Comparison of ENCODE assay signal across 28 cellular contexts in genomic region chr6:77416839-77417238, GRCh38. TPM values are rescaled to one million over a fixed set of nuclear protein-coding genes. Genes with fewer than 3 reads are reported as not detected.
DNase-seq lines count a peak whose midpoint lies in the region; ATAC-seq, FAIRE-seq and TF ChIP-seq lines count a peak whose summit lies in the region.
"Had no signal": no experiment of that assay in that cellular context is flagged by ENCODE, and none has a peak within 500 bp of the region (broad histone marks: within the 10 kb centered on the region; RNA-seq: fewer than 3 reads in every experiment).

No MANE protein-coding gene starts in this region.

- H3K27ac ChIP-seq in GM23338 (ENCODE audit: low read depth) (no peak overlapping the region), GM12878 (ENCODE audit: control insufficient read depth, insufficient read depth) (no peak overlapping the region), esophagus muscularis mucosa (replicated peaks in 1 of 4) (peak overlapping the region in 3 of 4 donors; percentile 22 to 51 (median 42))
- H3K27ac ChIP-seq: 22Rv1; A549; BLaER1 treated with 17β-estradiol and CSF1 and Interleukin-3, amounts not matched to agents 10 nM and 100 nM; C4-2B had no signal

- BruUV-seq in GM12878 (replicated peaks; lab: Mats Ljungman, UMichigan) = no TSS peak

- no peak overlapping the region for H3K9ac ChIP-seq in GM12878 (ENCODE audit: control insufficient read depth, insufficient read depth, low read length)
- H3K9ac ChIP-seq: BLaER1 treated with 17β-estradiol and CSF1 and Interleukin-3, amounts not matched to agents 10 nM and 100 nM had no signal

- intact Hi-C loops in GM12878 (cut with micrococcal nuclease; ENCODE audit: unreplicated experiment) = no loop called here
- intact Hi-C loops in esophagus muscularis mucosa (cut with DNase I) = no loop called here
- intact Hi-C loops in left cardiac atrium (cut with DNase I) = no loop called here

- peak overlapping the region; percentile 61 for H2AFZ ChIP-seq in GM23338
- H2AFZ ChIP-seq in GM12878 (ENCODE audit: control insufficient read depth, low read depth, low read length) = no peak overlapping the region

- no peaks in the 10 kb centered on the region for H3F3A ChIP-seq in GM23338 (replicated peaks; ENCODE audit: low read depth)

- ATAC-seq in GM23338 (no peak), GM12878 (peak; percentile 12), GM19023 (IDR thresholded peaks at IDR 0.05; ENCODE audit: unreplicated experiment) (no peak), HG02798 (IDR thresholded peaks at IDR 0.05; ENCODE audit: poor library complexity, unreplicated experiment) (no peak), left cardiac atrium (no peak)
- ATAC-seq: A549 had no signal

- no peaks in the 10 kb centered on the region for H3K4me1 ChIP-seq in GM23338 (ENCODE audit: insufficient read depth)
- no peaks in the 10 kb centered on the region for H3K4me1 ChIP-seq in GM12878 (ENCODE audit: control insufficient read depth, insufficient read depth, low read length)
- H3K4me1 ChIP-seq in esophagus muscularis mucosa = peaks cover 0 to 8% (median 0%) of the 10 kb centered on the region in 4 donors
- H3K4me1 ChIP-seq: A549; BLaER1 treated with 17β-estradiol and CSF1 and Interleukin-3, amounts not matched to agents 10 nM and 100 nM had no signal

- H3K9me3 ChIP-seq in GM12878 (replicated peaks; ENCODE audit: control insufficient read depth, insufficient read depth, low read length) = no peaks in the 10 kb centered on the region
- no peaks in the 10 kb centered on the region for H3K9me3 ChIP-seq in esophagus muscularis mucosa
- H3K9me3 ChIP-seq: A549 had no signal

- no peak for TF ChIP-seq CTCF in GM23338 (conservative IDR thresholded peaks at IDR 0.05; ENCODE audit: low read depth in 2 of 2)
- TF ChIP-seq CTCF in GM12878 (IDR thresholded peaks at IDR 0.05 in 2 of 3, conservative IDR thresholded peaks at IDR 0.05 in 1 of 3; ENCODE audit: control insufficient read depth in 2 of 3, extremely low read depth in 1 of 3, insufficient read depth in 1 of 3, low read depth in 3 of 3, low read length in 3 of 3) = no peak
- TF ChIP-seq CTCF in esophagus muscularis mucosa (IDR thresholded peaks at IDR 0.05) = no peak
- no peak for TF ChIP-seq CTCF in nephron (IDR thresholded peaks at IDR 0.05; ENCODE audit: unreplicated experiment in 3 of 3)

- no peak overlapping the region for H3K4me3 Mint-ChIP-seq in GM23338
- H3K4me3 Mint-ChIP-seq in nephron = no peak overlapping the region
- H3K4me3 Mint-ChIP-seq: B cell; CD4-positive, alpha-beta T cell; CD8-positive, alpha-beta memory T cell had no signal

- DNase-seq in GM23338 (ENCODE audit: low spot score) = no peak
- DNase-seq in GM12878 (ENCODE audit: low read depth, low spot score) = no peak
- DNase-seq in esophagus muscularis mucosa (ENCODE audit: extremely low spot score) = no peak
- no peak for DNase-seq in SHP77 treated with DMSO at 0.1 percent for 48 hours (lab: John Stamatoyannopoulos, UW)
- DNase-seq in left cardiac atrium = no peak
- DNase-seq: AML-193; CD4-positive, alpha-beta T cell; CD8-positive, alpha-beta memory T cell; COR-L47; DMS 273 treated with DMSO at 0.1 percent for 48 hours; DMS153; DMS53; DMS79; DND-41; EL; GDM1 had no signal

- H3K4me2 ChIP-seq in GM23338 (no peak overlapping the region), GM12878 (ENCODE audit: control insufficient read depth, insufficient read depth) (no peak overlapping the region)
- H3K4me2 ChIP-seq: A549; BLaER1 treated with 17β-estradiol and CSF1 and Interleukin-3, amounts not matched to agents 10 nM and 100 nM had no signal

- H3K9me3 Mint-ChIP-seq in GM23338 = no peaks in the 10 kb centered on the region
- peaks cover 8% of the 10 kb centered on the region for H3K9me3 Mint-ChIP-seq in nephron

- no peaks in the 10 kb centered on the region for H4K20me1 ChIP-seq in GM23338 (replicated peaks; ENCODE audit: insufficient read depth)
- no peaks in the 10 kb centered on the region for H4K20me1 ChIP-seq in GM12878 (ENCODE audit: control insufficient read depth, insufficient read depth)
- H4K20me1 ChIP-seq: BLaER1 treated with 17β-estradiol and CSF1 and Interleukin-3, amounts not matched to agents 10 nM and 100 nM had no signal

- no peak for TF ChIP-seq POLR2A in GM12878 (IDR thresholded peaks at IDR 0.05; ENCODE audit: low read depth, low read length)
- no peak for TF ChIP-seq POLR2A in esophagus muscularis mucosa (IDR thresholded peaks at IDR 0.05; ENCODE audit: low read depth)

- H3K79me2 ChIP-seq in GM23338 (replicated peaks; ENCODE audit: insufficient read depth) = no peaks in the 10 kb centered on the region
- no peaks in the 10 kb centered on the region for H3K79me2 ChIP-seq in GM12878 (ENCODE audit: control insufficient read depth, insufficient read depth, low read length)

- H3K4me1 Mint-ChIP-seq in GM23338 (no peaks in the 10 kb centered on the region), nephron (peaks cover 5% of the 10 kb centered on the region)
- H3K4me1 Mint-ChIP-seq: B cell; CD8-positive, alpha-beta memory T cell had no signal

- CTCF ChIA-PET in GM12878 (lab: Yijun Ruan, JAX) = interaction anchor here (0.7 to 1.7 kb wide), 12 partner anchors 11 to 637 kb away, joined by 3 to 5 read pairs (median 3); no protein-coding TSS in a partner anchor

- WGBS in GM12878 (ENCODE audit: insufficient coverage, insufficient replicate concordance, low lambda C conversion rate, missing lambda C conversion rate) = 3% methylated on average over 2 of the region's 2 CpGs
- WGBS in esophagus muscularis mucosa = 80% methylated on average over 2 of the region's 2 CpGs

- in situ Hi-C loops in GM12878 (cut with MboI) = no loop called here

- no peaks in the 10 kb centered on the region for H3K36me3 ChIP-seq in GM23338 (ENCODE audit: insufficient read depth)
- H3K36me3 ChIP-seq in GM12878 (ENCODE audit: control insufficient read depth in 2 of 2, insufficient read depth in 2 of 2, low read length in 1 of 2) = no peaks in the 10 kb centered on the region
- H3K36me3 ChIP-seq in esophagus muscularis mucosa = no peaks in the 10 kb centered on the region
- H3K36me3 ChIP-seq: BLaER1 treated with 17β-estradiol and CSF1 and Interleukin-3, amounts not matched to agents 10 nM and 100 nM had no signal

- H3K36me3 Mint-ChIP-seq in GM23338 (ENCODE audit: low read depth) (no peaks in the 10 kb centered on the region), nephron (ENCODE audit: low read depth) (no peaks in the 10 kb centered on the region)
- H3K36me3 Mint-ChIP-seq: CD8-positive, alpha-beta memory T cell had no signal

- no peak for TF ChIP-seq RAD21 in GM12878 (IDR thresholded peaks at IDR 0.05; ENCODE audit: insufficient read depth, low read depth, low read length)

- SMC1A ChIA-PET in GM12878 (lab: Charles Lee; ENCODE audit: uncharacterized antibody, unreplicated experiment) = interaction anchor here (0.9 to 3.2 kb wide), 17 partner anchors 12 to 60 kb away, joined by 3 to 23 read pairs (median 5); no protein-coding TSS in a partner anchor

- RAD21 ChIA-PET in GM12878 (lab: Charles Lee; ENCODE audit: unreplicated experiment) = interaction anchor here (0.5 to 2.1 kb wide), 12 partner anchors 11 to 504 kb away, joined by 3 to 8 read pairs (median 3); no protein-coding TSS in a partner anchor

- no peaks in the 10 kb centered on the region for H3K27me3 Mint-ChIP-seq in GM23338 (ENCODE audit: insufficient read depth, low read depth, poor library complexity)
- H3K27me3 Mint-ChIP-seq in nephron (ENCODE audit: low read depth) = no peaks in the 10 kb centered on the region
- H3K27me3 Mint-ChIP-seq: B cell; CD4-positive, alpha-beta T cell had no signal

- H3K27ac Mint-ChIP-seq in GM23338 (no peak overlapping the region), nephron (peak overlapping the region in 2 of 3 experiments; percentile 45 to 73)
- H3K27ac Mint-ChIP-seq: B cell; CD4-positive, alpha-beta T cell; CD8-positive, alpha-beta memory T cell had no signal

- peaks cover 3% of the 10 kb centered on the region; the same call in 1 of the 2 replicates for H3K9me2 ChIP-seq in GM23338 (ENCODE audit: insufficient read depth)

- TF ChIP-seq EP300 in GM12878 (IDR thresholded peaks at IDR 0.05; ENCODE audit: borderline replicate concordance in 1 of 2, control insufficient read depth in 1 of 2, low read depth in 2 of 2, low read length in 2 of 2) = no peak
- no peak for TF ChIP-seq EP300 in esophagus muscularis mucosa (IDR thresholded peaks at IDR 0.05)

- H3K4me3 ChIP-seq in GM23338 (no peak overlapping the region), GM12878 (no peak overlapping the region), esophagus muscularis mucosa (no peak overlapping the region)
- H3K4me3 ChIP-seq: A549; BLaER1 treated with 17β-estradiol and CSF1 and Interleukin-3, amounts not matched to agents 10 nM and 100 nM had no signal

- H3K27me3 ChIP-seq in GM23338 (ENCODE audit: insufficient read depth) (no peaks in the 10 kb centered on the region), GM12878 (replicated peaks in 1 of 2; ENCODE audit: control insufficient read depth in 2 of 2, insufficient read depth in 2 of 2, low read length in 1 of 2) (no peaks in the 10 kb centered on the region), esophagus muscularis mucosa (no peaks in the 10 kb centered on the region)
- H3K27me3 ChIP-seq: BLaER1 treated with 17β-estradiol and CSF1 and Interleukin-3, amounts not matched to agents 10 nM and 100 nM had no signal

- POLR2A ChIA-PET in GM12878 (lab: Charles Lee) = interaction anchor here (0.7 to 1.6 kb wide), 8 partner anchors 10 to 55 kb away, joined by 3 to 5 read pairs (median 3); no protein-coding TSS in a partner anchor

- FAIRE-seq in GM12878 (lab: Jason Lieb, UNC) = no peak
- FAIRE-seq: A549, GM12891 had no signal

RNA-seq across cellular contexts. Expression of gene HTR1B, which starts 46.5 kb away (rescaled TPM):
- 0.21 and 0.58 TPM in 2 replicates for total RNA-seq in GM23338 (2014; rRNA removed; shearing (Covaris generic))
- polyA plus RNA-seq in GM23338 (2016; fragmentation: Nextera tagmentation; extraction: Ambion mirVana) (0.10 and 0.19 TPM in 2 replicates), GM12878 (2011; rRNA removed) (0.69 and 0.98 TPM in 2 replicates), GM12878 (2014; fragmentation: Illumina TruSeq; extraction: Trizol) (not detected in 2 replicates), GM12878 (2014; fragmentation: Nextera tagmentation; extraction: Ambion mirVana) (not detected), GM12878 (2014; rRNA removed) (not detected in 2 replicates), GM12878 (2016; fragmentation: Nextera tagmentation; extraction: Ambion mirVana) (not detected)
- 2.0 and 3.0 TPM in 2 replicates for total RNA-seq in GM12878 (2013; cell fraction: nucleolus; rRNA removed)
- total RNA-seq in GM12878 (2014; rRNA removed) (0.05 TPM in 1 of 2 replicates, not detected in the other), GM12878 (2014; rRNA removed; fragmentation: Illumina TruSeq; extraction: Trizol) (0.09 TPM in 1 of 2 replicates, not detected in the other), GM12878 (2021) (not detected in 2 replicates), esophagus muscularis mucosa (1 to 10 TPM; 1.2 to 2.6 (median 1.9) TPM), left cardiac atrium (not detected)
- not detected for polyA plus RNA-seq in GM12878 (2011; ENCODE audit: low read depth)
- 0.63 and 0.84 TPM in 2 replicates for polyA plus RNA-seq in GM12878 (2011; cell fraction: cytosol; rRNA removed)
- polyA plus RNA-seq in GM12878 (2011; cell fraction: nucleus; rRNA removed) = 12.4 and 14.9 TPM in 2 replicates
- polyA plus RNA-seq in GM12878 (2012) = not detected in 2 replicates
- polyA minus RNA-seq in GM12878 (2011; rRNA and poly(A)+ RNA removed) = 6.7 and 15.5 TPM in 2 replicates
- polyA minus RNA-seq in GM12878 (2011; cell fraction: cytosol; rRNA and poly(A)+ RNA removed) = 0.53 TPM in 1 of 2 replicates, not detected in the other
- polyA minus RNA-seq in GM12878 (2011; cell fraction: nucleus; rRNA and poly(A)+ RNA removed) = 32.3 and 57.8 TPM in 2 replicates
- total RNA-seq: A172; B cell; CD4-positive, alpha-beta T cell; CD8-positive, alpha-beta memory T cell; Daoy; G401 had no signal
- polyA plus RNA-seq: CD8-positive, alpha-beta memory T cell had no signal

Comparison
In these comparisons a context has a peak if more than half of its experiments do, and no peak if none do; other contexts are left out.
1. H3K27ac ChIP-seq: peak in esophagus muscularis mucosa (3 of 4); none in GM23338 (single experiment) and GM12878 (single experiment).